In the genomic region with DNA sequence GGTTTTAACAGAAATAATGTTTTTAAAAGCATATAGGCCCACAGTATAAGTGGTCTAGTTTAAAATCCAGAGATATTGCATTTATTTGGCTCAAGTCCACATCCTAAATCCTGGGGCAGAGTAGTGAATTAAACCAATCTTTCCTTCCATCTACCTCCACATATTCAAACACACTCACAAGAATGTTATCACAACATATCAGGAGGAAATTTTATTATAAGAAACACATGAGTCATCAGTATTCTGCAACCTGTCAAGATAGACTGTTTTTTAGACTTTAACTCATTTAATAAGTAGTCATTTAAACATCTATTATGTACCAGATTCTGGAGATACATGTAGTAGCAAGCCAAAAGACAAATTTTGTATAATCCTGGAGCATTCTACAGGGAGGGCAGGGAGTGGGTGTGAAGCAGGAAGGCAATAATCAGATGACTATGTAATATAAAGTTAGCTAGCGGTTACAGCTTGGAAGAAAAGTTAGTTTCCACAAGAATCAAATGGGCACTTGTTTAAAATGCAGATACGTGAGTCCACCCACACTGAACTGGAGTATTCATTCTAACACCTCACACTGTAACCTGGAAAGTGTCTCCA, we compare ENCODE assay signal across 1 cellular context.
TF ChIP-seq lines count a peak whose summit lies in the region.

No MANE protein-coding gene starts in this region.

TF ChIP-seq in IMR-90, 13 proteins besides CTCF, POLR2A, EP300 and RAD21 (continued from another document):
- TF ChIP-seq USF2 (IDR thresholded peaks at IDR 0.05; ENCODE audit: low read depth, low read length) (no peak), MAZ (IDR thresholded peaks at IDR 0.05; ENCODE audit: borderline replicate concordance, low read depth, low read length) (no peak), CHD1 (IDR thresholded peaks at IDR 0.05; ENCODE audit: low read depth, low read length) (no peak), FOS (IDR thresholded peaks at IDR 0.05; ENCODE audit: low read depth, low read length) (0 out of 2 replicates have a peak, but pooled peaks have one; percentile 8), CEBPB (IDR thresholded peaks at IDR 0.05; ENCODE audit: low read depth, low read length) (no peak), MXI1 (IDR thresholded peaks at IDR 0.05; ENCODE audit: borderline replicate concordance, low read depth, low read length) (no peak), RFX5 (IDR thresholded peaks at IDR 0.05; ENCODE audit: low read depth, low read length) (no peak)
